In genomic region chr11:94925422-94926270, GRCh38 we compare ENCODE assay signal across 9 cellular contexts. TPM values are rescaled to one million over a fixed set of nuclear protein-coding genes. Genes with fewer than 3 reads are reported as not detected.
DNase-seq lines count a peak whose midpoint lies in the region; ATAC-seq and TF ChIP-seq lines count a peak whose summit lies in the region.
"Had no signal": no experiment of that assay in that cellular context is flagged by ENCODE, and none has a peak within 500 bp of the region (broad histone marks: within the 10 kb centered on the region; RNA-seq: fewer than 3 reads in every experiment).

No MANE protein-coding gene starts in this region.

- H3K4me2 ChIP-seq in DND-41 (ENCODE audit: insufficient read depth, low read length) = no peak overlapping the region

- POLR2A ChIA-PET in activated CD8-positive, alpha-beta T cell treated with anti-CD3 and anti-CD28 coated beads for 36 hours (lab: Charles Lee) = interaction anchor here (0.6 kb wide), 1 partner anchor 194 kb away, joined by 3 read pairs; no protein-coding TSS in a partner anchor
- POLR2A ChIA-PET in naive thymus-derived CD8-positive, alpha-beta T cell (lab: Charles Lee) = interaction anchor here (0.9 to 3.9 kb wide), 4 partner anchors 11 to 142 kb away, joined by 3 to 25 read pairs (median 12); partner anchors contain the start of genes CWC15, KDM4D and SRSF8
- POLR2A ChIA-PET in RWPE1 (lab: Yijun Ruan, JAX; ENCODE audit: low non-redundant PET) = no interaction called here

- no peak overlapping the region; the same call in 1 of the 2 replicates for H2AFZ ChIP-seq in DND-41 (ENCODE audit: low read depth, low read length)

- intact Hi-C loops in activated CD8-positive, alpha-beta T cell treated with anti-CD3 and anti-CD28 coated beads for 36 hours (cut with micrococcal nuclease) = no loop called here

- no peaks in the 10 kb centered on the region for H3K27me3 Mint-ChIP-seq in activated CD8-positive, alpha-beta T cell treated with anti-CD3 and anti-CD28 coated beads for 36 hours
- peaks cover 0 to 4% (median 0%) of the 10 kb centered on the region in 5 donors for H3K27me3 Mint-ChIP-seq in naive thymus-derived CD8-positive, alpha-beta T cell

- ATAC-seq in DND-41 (ENCODE audit: insufficient read depth, low read depth) (no peak), GM21619 (IDR thresholded peaks at IDR 0.05; ENCODE audit: unreplicated experiment) (peak; percentile 83), HG03039 (IDR thresholded peaks at IDR 0.05; ENCODE audit: unreplicated experiment) (no peak)
- ATAC-seq in activated CD8-positive, alpha-beta T cell treated with anti-CD3 and anti-CD28 coated beads for 36 hours = peak; percentile 18
- ATAC-seq in naive thymus-derived CD8-positive, alpha-beta T cell = peak in 1 of 2 donors; percentile 11

- H3K27ac Mint-ChIP-seq in activated CD8-positive, alpha-beta T cell treated with anti-CD3 and anti-CD28 coated beads for 36 hours = peak overlapping the region; percentile 84
- peak overlapping the region; percentile 86 to 97 (median 92) for H3K27ac Mint-ChIP-seq in naive thymus-derived CD8-positive, alpha-beta T cell

- H3K4me3 ChIP-seq in DND-41 (ENCODE audit: low read depth in 1 of 2, low read length in 2 of 2) (no peak overlapping the region), WERI-Rb-1 (ENCODE audit: low read depth, low read length) (no peak overlapping the region)

- DNase-seq in DND-41 (no peak), RWPE1 (ENCODE audit: low spot score) (no peak), WERI-Rb-1 (no peak), SW480 (ENCODE audit: low spot score) (no peak)
- no peak for DNase-seq in activated CD8-positive, alpha-beta T cell treated with anti-CD3 and anti-CD28 coated beads for 36 hours
- DNase-seq in naive thymus-derived CD8-positive, alpha-beta T cell = peak in 1 of 10 donors; percentile 23

- no peak overlapping the region for H3K9ac ChIP-seq in DND-41 (ENCODE audit: low read depth, low read length)

- peaks cover 38% of the 10 kb centered on the region for H3K4me1 Mint-ChIP-seq in activated CD8-positive, alpha-beta T cell treated with anti-CD3 and anti-CD28 coated beads for 36 hours (ENCODE audit: low read depth)
- peaks cover 41 to 56% (median 51%) of the 10 kb centered on the region in 4 donors for H3K4me1 Mint-ChIP-seq in naive thymus-derived CD8-positive, alpha-beta T cell

- H3K27me3 ChIP-seq in DND-41 (ENCODE audit: insufficient read depth, low read length, poor library complexity) (no peaks in the 10 kb centered on the region), WERI-Rb-1 (ENCODE audit: insufficient read depth, low read depth, severe bottlenecking) (no peaks in the 10 kb centered on the region)
- H3K27me3 ChIP-seq: neutrophil had no signal

- peaks cover 13% of the 10 kb centered on the region for H3K9me3 Mint-ChIP-seq in activated CD8-positive, alpha-beta T cell treated with anti-CD3 and anti-CD28 coated beads for 36 hours
- peaks cover 0 to 9% (median 0%) of the 10 kb centered on the region in 9 donors for H3K9me3 Mint-ChIP-seq in naive thymus-derived CD8-positive, alpha-beta T cell

- H3K79me2 ChIP-seq in DND-41 (ENCODE audit: insufficient read depth, low read length) = no peaks in the 10 kb centered on the region

- H3K36me3 Mint-ChIP-seq in activated CD8-positive, alpha-beta T cell treated with anti-CD3 and anti-CD28 coated beads for 36 hours (ENCODE audit: low read depth) = peaks cover 14% of the 10 kb centered on the region
- peaks cover 0 to 2% (median 0%) of the 10 kb centered on the region in 3 donors for H3K36me3 Mint-ChIP-seq in naive thymus-derived CD8-positive, alpha-beta T cell

- CTCF ChIA-PET in activated CD8-positive, alpha-beta T cell treated with anti-CD3 and anti-CD28 coated beads for 36 hours (lab: Charles Lee) = interaction anchor here (1.0 kb wide), 1 partner anchor 8 kb away, joined by 3 read pairs; no protein-coding TSS in a partner anchor
- CTCF ChIA-PET in RWPE1 (lab: Yijun Ruan, JAX) = no interaction called here

- H4K20me1 ChIP-seq in DND-41 (ENCODE audit: insufficient read depth, low read length) = no peaks in the 10 kb centered on the region

- no peak for TF ChIP-seq CTCF in DND-41 (IDR thresholded peaks at IDR 0.05; ENCODE audit: borderline replicate concordance, extremely low read depth, low read length, poor library complexity, severe bottlenecking)
- TF ChIP-seq CTCF in activated CD8-positive, alpha-beta T cell treated with anti-CD3 and anti-CD28 coated beads for 36 hours (IDR thresholded peaks at IDR 0.05) = no peak
- no peak for TF ChIP-seq CTCF in RWPE1 (conservative IDR thresholded peaks at IDR 0.05; ENCODE audit: low read depth)
- TF ChIP-seq CTCF in WERI-Rb-1 (IDR thresholded peaks at IDR 0.05; ENCODE audit: low read depth, low read length) = no peak

- no peaks in the 10 kb centered on the region for H3K36me3 ChIP-seq in DND-41 (ENCODE audit: insufficient read depth, low read length)
- H3K36me3 ChIP-seq in WERI-Rb-1 = no peaks in the 10 kb centered on the region
- H3K36me3 ChIP-seq: neutrophil had no signal

- H3K4me3 Mint-ChIP-seq in activated CD8-positive, alpha-beta T cell treated with anti-CD3 and anti-CD28 coated beads for 36 hours = no peak overlapping the region
- H3K4me3 Mint-ChIP-seq in naive thymus-derived CD8-positive, alpha-beta T cell = peak overlapping the region in 9 of 10 donors; percentile 58 to 76 (median 71)

- H3K27ac ChIP-seq in DND-41 (ENCODE audit: low read length) = peak overlapping the region; percentile 80
- H3K27ac ChIP-seq in RWPE1 = no peak overlapping the region
- H3K27ac ChIP-seq in WERI-Rb-1 = no peak overlapping the region
- H3K27ac ChIP-seq: neutrophil had no signal

- H3K9me3 ChIP-seq in DND-41 (ENCODE audit: insufficient read depth, low read length, severe bottlenecking) (peaks cover 6% of the 10 kb centered on the region), WERI-Rb-1 (ENCODE audit: severe bottlenecking) (no peaks in the 10 kb centered on the region)
- H3K9me3 ChIP-seq: neutrophil had no signal

- peaks cover 24% of the 10 kb centered on the region for H3K4me1 ChIP-seq in DND-41 (ENCODE audit: insufficient read depth, low read length)

RNA-seq across cellular contexts. Expression of gene CWC15, which starts 47.7 kb away (rescaled TPM):
- 10 to 100 TPM; 72.5 to 76.4 TPM for total RNA-seq in activated CD8-positive, alpha-beta T cell treated with anti-CD3 and anti-CD28 coated beads for 36 hours
- total RNA-seq in naive thymus-derived CD8-positive, alpha-beta T cell = 10 to 100 TPM; 88.0 to 90.0 TPM
- 10 to 100 TPM; 47.6 to 61.3 (median 51.5) TPM for polyA plus RNA-seq in naive thymus-derived CD8-positive, alpha-beta T cell

RNA-seq across cellular contexts. Expression of gene KDM4D, which starts 47.9 kb away (rescaled TPM):
- total RNA-seq in activated CD8-positive, alpha-beta T cell treated with anti-CD3 and anti-CD28 coated beads for 36 hours = 1 to 10 TPM; 1.1 to 1.6 TPM
- 1 to 10 TPM in 1 of 2 experiments, under 1 TPM in 1; 0.69 to 1.2 TPM for total RNA-seq in naive thymus-derived CD8-positive, alpha-beta T cell
- polyA plus RNA-seq in naive thymus-derived CD8-positive, alpha-beta T cell = under 1 TPM; 0.13 to 0.24 (median 0.17) TPM

Comparison
In these comparisons a context has a peak if more than half of its experiments do, and no peak if none do; other contexts are left out.
1. ATAC-seq: peak in GM21619 (single experiment) and activated CD8-positive, alpha-beta T cell treated with anti-CD3 and anti-CD28 coated beads for 36 hours (single experiment); none in DND-41 (single experiment) and HG03039 (single experiment).